Comparison of ENCODE assay signal across 15 cellular contexts in the genomic region with DNA sequence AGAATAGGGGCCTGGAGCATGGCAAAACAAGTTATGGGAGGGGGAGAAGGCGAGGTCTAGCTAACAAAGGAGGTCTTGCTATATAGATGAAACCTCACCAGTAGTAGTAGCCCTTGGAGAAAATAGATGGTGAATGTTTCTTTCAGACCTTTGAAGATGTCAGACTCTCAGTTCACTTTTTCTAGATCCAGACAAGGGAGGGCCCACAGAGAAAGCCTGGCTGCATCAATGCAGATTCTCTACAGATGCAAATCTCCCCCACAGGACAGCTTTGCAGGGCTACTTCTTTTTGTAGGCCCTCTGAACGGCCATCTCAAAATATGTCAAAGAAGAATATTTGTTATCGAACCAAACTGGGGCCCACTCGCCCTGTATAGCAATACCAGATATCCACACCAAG.
"Had no signal": no experiment of that assay in that cellular context is flagged by ENCODE, and none has a peak within 500 bp of the region (broad histone marks: within the 10 kb centered on the region; RNA-seq: fewer than 3 reads in every experiment).

No MANE protein-coding gene starts in this region.

- H3K36me3 Mint-ChIP-seq: memory B cell had no signal

- H3K4me1 Mint-ChIP-seq: memory B cell had no signal

- H3K27me3 Mint-ChIP-seq: memory B cell had no signal

- H2AFZ ChIP-seq: parathyroid adenoma had no signal

- H3K9ac ChIP-seq: parathyroid adenoma had no signal

- H3K4me1 ChIP-seq: adrenal gland, heart right ventricle, left lung, parathyroid adenoma, stomach had no signal

- H3K4me3 Mint-ChIP-seq: activated CD8-positive, alpha-beta T cell treated with anti-CD3 and anti-CD28 coated beads, Interleukin-2, amount 10 ng/mL, durations not matched to agents 7 days and 5 days; memory B cell had no signal

- H3K9me3 ChIP-seq: adrenal gland, heart right ventricle, left lung, stomach, thoracic aorta had no signal

- H3K4me3 ChIP-seq: adrenal gland, heart right ventricle, left lung, stomach, thoracic aorta had no signal

- ATAC-seq: activated CD8-positive, alpha-beta T cell treated with anti-CD3 and anti-CD28 coated beads, Interleukin-2, amount 10 ng/mL, durations not matched to agents 7 days and 5 days; heart right ventricle; left lung had no signal

- H3K79me2 ChIP-seq: parathyroid adenoma had no signal

- H3K27ac Mint-ChIP-seq: activated CD8-positive, alpha-beta T cell treated with anti-CD3 and anti-CD28 coated beads, Interleukin-2, amount 10 ng/mL, durations not matched to agents 7 days and 5 days; memory B cell had no signal

- H3K27ac ChIP-seq: adrenal gland, heart right ventricle, left lung, parathyroid adenoma, stomach, thoracic aorta, WERI-Rb-1 had no signal

- H3K36me3 ChIP-seq: adrenal gland, heart right ventricle, left lung, stomach, thoracic aorta, WERI-Rb-1 had no signal

- H3K9me3 Mint-ChIP-seq: memory B cell had no signal

- DNase-seq: activated CD4-positive, alpha-beta T cell treated with anti-CD3 and anti-CD28 coated beads for 48 hours; activated CD8-positive, alpha-beta T cell treated with anti-CD3 and anti-CD28 coated beads, Interleukin-2, amount 10 ng/mL, durations not matched to agents 7 days and 5 days; activated naive CD4-positive, alpha-beta T cell treated with anti-CD3 and anti-CD28 coated beads, Interleukin-2, amount 50 U/mL, for 16 hours; adrenal gland; foreskin melanocyte; heart right ventricle; left lung; retina; stimulated activated CD4-positive, alpha-beta T cell treated with anti-CD3 and anti-CD28 coated beads, Interleukin-15, amount 100 ng/mL, for 24 hours; stimulated activated CD4-positive, alpha-beta T cell treated with anti-CD3 and anti-CD28 coated beads, Interleukin-4, amount 100 ng/mL, for 24 hours; stomach; WERI-Rb-1 had no signal

- H3K27me3 ChIP-seq: adrenal gland, heart right ventricle, left lung, stomach had no signal
